In the genomic region with DNA sequence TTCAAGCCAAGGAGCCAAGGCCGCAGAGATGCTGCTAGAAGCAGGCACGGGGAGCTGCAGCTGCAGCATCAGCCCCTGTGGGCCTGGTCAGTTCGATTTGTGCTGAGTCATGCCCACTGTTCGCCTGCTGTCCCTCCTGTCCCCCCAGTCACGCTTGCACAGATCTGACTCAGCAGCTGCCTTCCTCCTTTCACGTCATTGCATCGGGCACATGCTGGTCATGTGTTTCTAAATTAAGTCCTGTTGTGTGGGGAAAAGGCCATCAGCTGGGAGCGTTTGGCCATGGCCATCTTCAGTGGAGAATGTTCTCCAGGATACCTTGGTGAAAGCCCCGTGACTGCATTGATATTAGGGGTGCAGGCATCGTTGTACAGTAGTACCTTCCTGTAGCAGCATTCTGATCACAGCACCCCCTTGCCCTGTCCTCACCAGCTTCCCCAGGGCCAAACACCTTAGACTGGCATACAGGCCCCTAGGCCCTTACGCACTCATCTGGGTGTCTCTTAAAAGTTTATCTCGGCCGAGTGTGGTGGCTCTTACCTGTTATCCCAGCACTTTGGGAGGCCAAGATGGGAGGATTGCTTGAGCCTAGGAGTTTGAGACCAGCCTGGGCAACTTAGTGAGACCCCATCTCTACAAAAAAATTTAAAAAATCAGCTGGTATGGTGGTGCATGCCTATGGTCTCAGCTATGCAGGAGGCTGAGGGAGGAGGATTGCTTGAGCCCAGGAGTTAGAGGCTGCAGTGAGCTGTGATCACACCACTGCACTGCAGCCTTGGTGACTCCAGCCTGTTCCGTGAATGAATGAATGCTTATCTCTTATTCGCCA, we compare ENCODE assay signal across 9 cellular contexts. TPM values are rescaled to one million over a fixed set of nuclear protein-coding genes. Genes with fewer than 3 reads are reported as not detected.
DNase-seq lines count a peak whose midpoint lies in the region; ATAC-seq and TF ChIP-seq lines count a peak whose summit lies in the region.
"Had no signal": no experiment of that assay in that cellular context is flagged by ENCODE, and none has a peak within 500 bp of the region (broad histone marks: within the 10 kb centered on the region; RNA-seq: fewer than 3 reads in every experiment).

No MANE protein-coding gene starts in this region.

- TF ChIP-seq CTCF in right atrium auricular region (IDR thresholded peaks at IDR 0.05) = no peak

- H3K4me3 ChIP-seq in right atrium auricular region = no peak overlapping the region
- H3K4me3 ChIP-seq: upper lobe of left lung had no signal

- intact Hi-C loops in sciatic nerve (cut with DNase I) = no loop called here

- ATAC-seq in sciatic nerve = peak; percentile 97
- no peak for ATAC-seq in GM18868 (IDR thresholded peaks at IDR 0.05; ENCODE audit: unreplicated experiment)

- no peaks in the 10 kb centered on the region for H3K9me3 ChIP-seq in right atrium auricular region
- H3K9me3 ChIP-seq: upper lobe of left lung had no signal

- peak overlapping the region; percentile 57 to 71 for H3K27ac ChIP-seq in right atrium auricular region

- peaks cover 0 to 12% of the 10 kb centered on the region in 2 donors for H3K4me1 ChIP-seq in right atrium auricular region

- H3K36me3 ChIP-seq in right atrium auricular region = no peaks in the 10 kb centered on the region
- H3K36me3 ChIP-seq: upper lobe of left lung had no signal

- DNase-seq in GM04503 (ENCODE audit: low read depth) (peak; percentile 89), amygdala (lab: John Stamatoyannopoulos, UW) (peak in 49 of 56 donors; percentile 5 to 82 (median 51)), right atrium auricular region (ENCODE audit: low spot score) (peak; percentile 84), sciatic nerve (ENCODE audit: low spot score) (peak; percentile 76), NCI-H1105 treated with DMSO at 0.1 percent for 48 hours (lab: John Stamatoyannopoulos, UW) (no peak), NOMO-1 treated with DMSO at 0.1 percent for 48 hours (lab: John Stamatoyannopoulos, UW; ENCODE audit: unreplicated experiment) (no peak), NCI-H510A (lab: John Stamatoyannopoulos, UW) (no peak)

- H3K27me3 ChIP-seq in right atrium auricular region = no peaks in the 10 kb centered on the region
- H3K27me3 ChIP-seq: upper lobe of left lung had no signal

RNA-seq across cellular contexts. Expression of a gene that starts 23.2 kb away (rescaled TPM):
- total RNA-seq in right atrium auricular region (10 to 100 TPM; 53.4 to 85.3 TPM), sciatic nerve (89.2 TPM)

RNA-seq across cellular contexts. Expression of a gene that starts 56.2 kb away (rescaled TPM):
- total RNA-seq in right atrium auricular region = 10 to 100 TPM; 35.3 to 50.0 TPM
- total RNA-seq in sciatic nerve = 51.6 TPM

RNA-seq across cellular contexts. Expression of a gene that starts 59.3 kb away (rescaled TPM):
- total RNA-seq in right atrium auricular region (10 to 100 TPM; 43.5 to 60.0 TPM), sciatic nerve (72.8 TPM)

Comparison
In these comparisons a context has a peak if more than half of its experiments do, and no peak if none do; other contexts are left out.
1. DNase-seq: peak in GM04503 (single experiment), amygdala (49 of 56), right atrium auricular region (single experiment) and sciatic nerve (single experiment); none in NCI-H1105 treated with DMSO at 0.1 percent for 48 hours (single experiment), NOMO-1 treated with DMSO at 0.1 percent for 48 hours (single experiment) and NCI-H510A (single experiment).